11 cellular contexts compared by ENCODE assay signal in genomic region chr13:74243637-74244526, GRCh38.
DNase-seq lines count a peak whose midpoint lies in the region; ATAC-seq, FAIRE-seq and TF ChIP-seq lines count a peak whose summit lies in the region.
"Had no signal": no experiment of that assay in that cellular context is flagged by ENCODE, and none has a peak within 500 bp of the region (broad histone marks: within the 10 kb centered on the region; RNA-seq: fewer than 3 reads in every experiment).

No MANE protein-coding gene starts in this region.

- H3K4me2 ChIP-seq in keratinocyte (ENCODE audit: control insufficient read depth, extremely low read depth, insufficient read depth, low read depth, low read length) = peak overlapping the region; percentile 72

- H3K9me3 ChIP-seq in adipocyte (ENCODE audit: control insufficient read depth, low read length) = no peaks in the 10 kb centered on the region
- H3K9me3 ChIP-seq in keratinocyte (ENCODE audit: control insufficient read depth, low read depth, low read length) = peaks cover 5% of the 10 kb centered on the region
- H3K9me3 ChIP-seq in upper lobe of right lung = no peaks in the 10 kb centered on the region

- peaks cover 11% of the 10 kb centered on the region for H3K4me1 ChIP-seq in adipocyte (ENCODE audit: control insufficient read depth, insufficient read depth, low read length)
- H3K4me1 ChIP-seq in keratinocyte (ENCODE audit: control insufficient read depth, extremely low read depth, insufficient read depth, low read length) = peaks cover 11% of the 10 kb centered on the region
- H3K4me1 ChIP-seq in upper lobe of right lung = no peaks in the 10 kb centered on the region

- no peaks in the 10 kb centered on the region for H3K9me1 ChIP-seq in keratinocyte (ENCODE audit: control insufficient read depth, extremely low read depth, insufficient read depth, low read length)

- intact Hi-C loops in upper lobe of right lung (cut with DNase I) = no loop called here

- peak overlapping the region; percentile 36 for H2AFZ ChIP-seq in keratinocyte (ENCODE audit: control insufficient read depth, low read length)

- H3K27me3 ChIP-seq in adipocyte (replicated peaks; ENCODE audit: control insufficient read depth, insufficient read depth, low read length) (no peaks in the 10 kb centered on the region), keratinocyte (ENCODE audit: control insufficient read depth, extremely low read depth, insufficient read depth, low read length) (no peaks in the 10 kb centered on the region), upper lobe of right lung (no peaks in the 10 kb centered on the region)

- ATAC-seq in upper lobe of right lung (no peak), GM21526 (IDR thresholded peaks at IDR 0.05; ENCODE audit: low FRiP score, unreplicated experiment) (no peak)
- ATAC-seq: left colon had no signal

- H3K27ac ChIP-seq in keratinocyte (ENCODE audit: control insufficient read depth, insufficient read depth, low read length) (peak overlapping the region; percentile 36), upper lobe of right lung (no peak overlapping the region)

- no peak overlapping the region for H3K9ac ChIP-seq in adipocyte (ENCODE audit: low read length)
- no peak overlapping the region for H3K9ac ChIP-seq in keratinocyte (ENCODE audit: control insufficient read depth, extremely low read depth, insufficient read depth, low read length)

- H4K20me1 ChIP-seq in keratinocyte (ENCODE audit: control insufficient read depth, extremely low read depth, insufficient read depth, low read length) = no peaks in the 10 kb centered on the region

- dilution Hi-C loops in keratinocyte (cut with MboI; ENCODE audit: extremely low pct_ligation_motif_present, low sequenced_read_pairs) = no loop called here

- TF ChIP-seq CTCF in keratinocyte (optimal IDR thresholded peaks at IDR 0.05 in 1 of 3, IDR thresholded peaks at IDR 0.05 in 1 of 3, conservative IDR thresholded peaks at IDR 0.05 in 1 of 3; ENCODE audit: extremely low read depth in 1 of 3, insufficient read depth in 2 of 3, low read length in 3 of 3) = no peak
- no peak for TF ChIP-seq CTCF in upper lobe of right lung (IDR thresholded peaks at IDR 0.05)

- FAIRE-seq in keratinocyte (lab: Jason Lieb, UNC) (peak; percentile 80), HTR-8/SVneo (lab: Jason Lieb, UNC) (no peak)

- H3K36me3 ChIP-seq in adipocyte (ENCODE audit: control insufficient read depth, insufficient read depth, low read length, severe bottlenecking) (no peaks in the 10 kb centered on the region), keratinocyte (ENCODE audit: control insufficient read depth in 2 of 2, extremely low read depth in 1 of 2, insufficient read depth in 2 of 2, low read length in 2 of 2) (no peaks in the 10 kb centered on the region), upper lobe of right lung (no peaks in the 10 kb centered on the region)

- DNase-seq in CD1c-positive myeloid dendritic cell (ENCODE audit: extremely low spot score) = peak; percentile 20
- peak; percentile 73 for DNase-seq in HS-27A (ENCODE audit: low read depth)
- DNase-seq in adipocyte (ENCODE audit: low read depth) = peak; percentile 35
- no peak for DNase-seq in keratinocyte (ENCODE audit: low read depth, low spot score)
- no peak for DNase-seq in upper lobe of right lung
- DNase-seq in GM19238 (ENCODE audit: insufficient read length, low spot score) = no peak
- DNase-seq in HTR-8/SVneo (ENCODE audit: insufficient read length, low spot score) = no peak
- DNase-seq: endodermal cell; left colon; stimulated activated CD4-positive, alpha-beta T cell treated with anti-CD3 and anti-CD28 coated beads, Interleukin-4, amount 100 ng/mL, for 24 hours had no signal

- no peaks in the 10 kb centered on the region for H3K79me2 ChIP-seq in keratinocyte (ENCODE audit: control insufficient read depth, insufficient read depth, low read length)

- H3K4me3 ChIP-seq in adipocyte (ENCODE audit: low read length) (no peak overlapping the region), keratinocyte (ENCODE audit: control insufficient read depth in 2 of 3, extremely low read depth in 1 of 3, insufficient read depth in 2 of 3, low read depth in 1 of 3, low read length in 3 of 3) (peak overlapping the region in 2 of 3 experiments; percentile 8 to 20), upper lobe of right lung (no peak overlapping the region)

Comparison
In these comparisons a context has a peak if more than half of its experiments do, and no peak if none do; other contexts are left out.
1. DNase-seq: peak in CD1c-positive myeloid dendritic cell (single experiment), HS-27A (single experiment) and adipocyte (single experiment); none in keratinocyte (single experiment), upper lobe of right lung (single experiment), GM19238 (single experiment) and HTR-8/SVneo (single experiment).
2. H3K4me3 ChIP-seq: peak in keratinocyte (2 of 3); none in adipocyte (single experiment) and upper lobe of right lung (single experiment).